18 cellular contexts compared by ENCODE assay signal in genomic region chr22:44133161-44133560, GRCh38. TPM values are rescaled to one million over a fixed set of nuclear protein-coding genes. Genes with fewer than 3 reads are reported as not detected.
"Had no signal": no experiment of that assay in that cellular context is flagged by ENCODE, and none has a peak within 500 bp of the region (broad histone marks: within the 10 kb centered on the region; RNA-seq: fewer than 3 reads in every experiment).

No MANE protein-coding gene starts in this region.

- H3K4me3 ChIP-seq: cardiac muscle cell, colonic mucosa, lower lobe of right lung, psoas muscle, right lobe of liver, thoracic aorta had no signal

- H3K27ac ChIP-seq: cardiac muscle cell, colonic mucosa, lower lobe of right lung, psoas muscle, right lobe of liver, thoracic aorta had no signal

- H3K9me3 ChIP-seq: colonic mucosa, right lobe of liver had no signal

- ATAC-seq: activated CD8-positive, alpha-beta memory T cell treated with anti-CD3 and anti-CD28 coated beads, Interleukin-2, amount 10 ng/mL, durations not matched to agents 7 days and 5 days; naive thymus-derived CD4-positive, alpha-beta T cell had no signal

- H3K4me1 ChIP-seq: colonic mucosa, right lobe of liver had no signal

- H3K27me3 Mint-ChIP-seq: activated CD8-positive, alpha-beta memory T cell treated with anti-CD3 and anti-CD28 coated beads, Interleukin-2, amount 10 ng/mL, durations not matched to agents 7 days and 5 days had no signal

- H3K36me3 ChIP-seq: cardiac muscle cell, colonic mucosa, right lobe of liver, thoracic aorta had no signal

- DNase-seq: activated CD4-positive, alpha-beta T cell treated with anti-CD3 and anti-CD28 coated beads for 1 hour; activated CD4-positive, alpha-beta T cell treated with anti-CD3 and anti-CD28 coated beads, Interleukin-2, amount 50 U/mL, for 48 hours; activated CD8-positive, alpha-beta memory T cell treated with anti-CD3 and anti-CD28 coated beads, Interleukin-2, amount 10 ng/mL, durations not matched to agents 7 days and 5 days; activated gamma-delta T cell; activated T-cell treated with anti-CD3 and anti-CD28 coated beads, Interleukin-2, amount 50 U/mL, for 24 hours; colonic mucosa; lower lobe of right lung; naive thymus-derived CD4-positive, alpha-beta T cell; stimulated activated CD4-positive, alpha-beta T cell treated with anti-CD3 and anti-CD28 coated beads, Interleukin-12 subunit alpha, Interleukin-12 subunit beta, amount 100 ng/mL, for 4 hours; stimulated activated CD4-positive, alpha-beta T cell treated with anti-CD3 and anti-CD28 coated beads, Interleukin-2, amount 100 ng/mL, for 48 hours; stimulated activated CD8-positive, alpha-beta memory T cell treated with anti-CD3 and anti-CD28 coated beads, Interleukin-4, amount 100 ng/mL, for 48 hours; T-helper 2 cell had no signal

- H3K4me3 Mint-ChIP-seq: activated CD8-positive, alpha-beta memory T cell treated with anti-CD3 and anti-CD28 coated beads, Interleukin-2, amount 10 ng/mL, durations not matched to agents 7 days and 5 days; activated naive CD8-positive, alpha-beta T cell; activated T-cell treated with anti-CD3 and anti-CD28 coated beads, Interleukin-2, amount 50 U/mL, for 24 hours; naive thymus-derived CD4-positive, alpha-beta T cell; stimulated activated naive CD8-positive, alpha-beta T cell treated with anti-CD3 and anti-CD28 coated beads, Interleukin-15, Interleukin-2, amounts not matched to agents 100 ng/mL and 50 ng/mL, for 24 hours had no signal

- H3K27me3 ChIP-seq: cardiac muscle cell, colonic mucosa, right lobe of liver had no signal

- H3K27ac Mint-ChIP-seq: activated CD8-positive, alpha-beta memory T cell treated with anti-CD3 and anti-CD28 coated beads, Interleukin-2, amount 10 ng/mL, durations not matched to agents 7 days and 5 days; activated naive CD8-positive, alpha-beta T cell; activated T-cell treated with anti-CD3 and anti-CD28 coated beads, Interleukin-2, amount 50 U/mL, for 24 hours; naive thymus-derived CD4-positive, alpha-beta T cell; stimulated activated naive CD8-positive, alpha-beta T cell treated with anti-CD3 and anti-CD28 coated beads, Interleukin-15, Interleukin-2, amounts not matched to agents 100 ng/mL and 50 ng/mL, for 24 hours had no signal

RNA-seq across cellular contexts. Expression of gene PARVG, which starts 47.6 kb away (rescaled TPM):
- polyA plus RNA-seq: cardiac muscle cell had no signal
